In the genomic region with DNA sequence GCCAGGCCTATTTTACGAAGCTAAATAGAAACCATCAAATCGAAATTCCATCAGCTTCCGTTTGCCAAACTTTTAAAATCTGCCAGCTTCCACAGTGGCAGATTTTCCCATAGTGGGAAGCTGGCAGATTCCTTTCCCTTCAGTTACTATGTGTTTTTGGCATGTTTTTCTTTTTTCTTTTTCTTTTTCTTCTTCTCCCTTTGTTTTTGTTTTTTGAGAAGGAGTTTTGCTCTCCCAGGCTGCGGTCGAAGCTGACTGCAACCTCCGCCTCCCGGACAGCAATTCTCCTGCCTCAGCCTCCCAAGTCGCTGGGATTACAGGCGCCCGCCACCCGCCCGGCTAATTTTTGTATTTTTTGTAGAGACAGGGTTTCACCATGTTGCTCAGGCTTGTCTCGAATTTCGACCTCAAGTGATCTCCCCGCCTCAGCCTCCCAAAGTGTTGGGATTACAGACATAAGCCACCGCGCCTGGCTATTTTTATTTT, we compare ENCODE assay signal across 8 cellular contexts. TPM values are rescaled to one million over a fixed set of nuclear protein-coding genes. Genes with fewer than 3 reads are reported as not detected.
DNase-seq lines count a peak whose midpoint lies in the region; ATAC-seq and TF ChIP-seq lines count a peak whose summit lies in the region.

No MANE protein-coding gene starts in this region.

- no CpG with 5 or more reads among the region's 17 CpGs for WGBS in H9 (ENCODE audit: extremely low coverage, insufficient read length, low lambda C conversion rate)
- WGBS in right cardiac atrium: 93% methylated on average over 17 of the region's 17 CpGs

- peaks cover 4 to 13% (median 7%) of the 10 kb centered on the region in 3 donors for H3K36me3 ChIP-seq in skeletal muscle tissue (ENCODE audit: control insufficient read depth in 3 of 3, insufficient read depth in 3 of 3, low read length in 3 of 3)

- peaks cover 10% of the 10 kb centered on the region for H3K23me2 ChIP-seq in H9 (ENCODE audit: insufficient read length, low read depth, low read length, poor library complexity, severe bottlenecking)

- H2BK5ac ChIP-seq in H9 (ENCODE audit: insufficient read length, low read length): peak overlapping the region; percentile 41

- H4K20me1 ChIP-seq in H9 (ENCODE audit: control insufficient read depth, insufficient read depth, insufficient read length): peaks cover 5% of the 10 kb centered on the region

- H3K9ac ChIP-seq in H9 (ENCODE audit: extremely low read depth, insufficient read length, low read length) (peak overlapping the region; percentile 92), skeletal muscle tissue (ENCODE audit: low read depth in 1 of 3, low read length in 3 of 3) (peak overlapping the region; percentile 94 to 100 (median 98))

- peak overlapping the region; percentile 99 to 100 (median 100) for H3K27ac Mint-ChIP-seq in H9
- H3K27ac Mint-ChIP-seq in activated CD4-positive, alpha-beta memory T cell treated with anti-CD3 and anti-CD28 coated beads for 36 hours: peak overlapping the region; percentile 99

- H2AK5ac ChIP-seq in H9 (ENCODE audit: insufficient read length, low read length): no peak overlapping the region

- CTCF ChIA-PET in activated CD4-positive, alpha-beta memory T cell treated with anti-CD3 and anti-CD28 coated beads for 36 hours (lab: Charles Lee): interaction anchor here (1.3 kb wide), 1 partner anchor 339 kb away, joined by 3 read pairs; no protein-coding TSS in a partner anchor

- POLR2A ChIA-PET in activated CD4-positive, alpha-beta memory T cell treated with anti-CD3 and anti-CD28 coated beads for 36 hours (lab: Charles Lee): interaction anchor here (0.6 to 3.5 kb wide), 11 partner anchors 11 to 328 kb away, joined by 3 to 33 read pairs (median 4); a partner anchor contains a TSS

- no peak for TF ChIP-seq CTCF in H9 (conservative IDR thresholded peaks at IDR 0.05)

- H4K5ac ChIP-seq in H9 (ENCODE audit: insufficient read length, low read depth, low read length): peak overlapping the region; percentile 73

- H3K9me3 ChIP-seq in H9 (ENCODE audit: control insufficient read depth, low read depth, low read length) (no peaks in the 10 kb centered on the region), right cardiac atrium (ENCODE audit: control insufficient read depth, low read length) (no peaks in the 10 kb centered on the region), skeletal muscle tissue (ENCODE audit: control insufficient read depth in 3 of 3, low read length in 3 of 3) (no peaks in the 10 kb centered on the region)

- peak overlapping the region; percentile 85 for H2BK120ac ChIP-seq in H9 (ENCODE audit: low read depth, low read length, poor library complexity, severe bottlenecking)

- H2AFZ ChIP-seq in H9 (ENCODE audit: low read length): no peak overlapping the region

- peaks cover 7% of the 10 kb centered on the region for H3K79me1 ChIP-seq in H9 (ENCODE audit: insufficient read depth, low read depth, low read length, poor library complexity, severe bottlenecking)

- peaks cover 7% of the 10 kb centered on the region for H3K27me3 Mint-ChIP-seq in H9 (ENCODE audit: low read depth)
- H3K27me3 Mint-ChIP-seq in activated CD4-positive, alpha-beta memory T cell treated with anti-CD3 and anti-CD28 coated beads for 36 hours: no peaks in the 10 kb centered on the region

- no peaks in the 10 kb centered on the region for H3K27me3 ChIP-seq in H9 (ENCODE audit: insufficient read depth, low read length)
- no peaks in the 10 kb centered on the region for H3K27me3 ChIP-seq in right cardiac atrium (ENCODE audit: control insufficient read depth, insufficient read depth)
- H3K27me3 ChIP-seq in skeletal muscle tissue (ENCODE audit: control insufficient read depth in 3 of 3, insufficient read depth in 3 of 3, low read length in 3 of 3): no peaks in the 10 kb centered on the region

- ATAC-seq in right cardiac atrium (no peak), GM21360 (IDR thresholded peaks at IDR 0.05; ENCODE audit: unreplicated experiment) (no peak), HG03280 (IDR thresholded peaks at IDR 0.05; ENCODE audit: unreplicated experiment) (no peak), HG03439 (IDR thresholded peaks at IDR 0.05; ENCODE audit: unreplicated experiment) (no peak)

- H3K23ac ChIP-seq in H9 (ENCODE audit: insufficient read length, low read depth, low read length): no peak overlapping the region

- H3K18ac ChIP-seq in H9 (ENCODE audit: insufficient read length, low read depth, low read length): peak overlapping the region; percentile 96

- peak overlapping the region; percentile 99 for H3K4me2 ChIP-seq in H9 (ENCODE audit: insufficient read depth, insufficient read length, low read length)

- peaks cover 9 to 18% of the 10 kb centered on the region in 2 experiments for H3K4me1 Mint-ChIP-seq in H9
- H3K4me1 Mint-ChIP-seq in activated CD4-positive, alpha-beta memory T cell treated with anti-CD3 and anti-CD28 coated beads for 36 hours (ENCODE audit: low read depth): peaks cover 26% of the 10 kb centered on the region

- no peak overlapping the region; the same call in 1 of the 2 replicates for H3K4ac ChIP-seq in H9 (ENCODE audit: low read depth, low read length)

- H4K91ac ChIP-seq in H9 (ENCODE audit: insufficient read length, low read depth, low read length): peak overlapping the region; percentile 9

- peak overlapping the region; percentile 8 for H3K56ac ChIP-seq in H9 (ENCODE audit: insufficient read length, low read depth, low read length)

- peak overlapping the region; percentile 9 for H3T11ph ChIP-seq in H9 (ENCODE audit: low read length)

- peak overlapping the region; percentile 87 to 96 for H3K4me3 Mint-ChIP-seq in H9
- H3K4me3 Mint-ChIP-seq in activated CD4-positive, alpha-beta memory T cell treated with anti-CD3 and anti-CD28 coated beads for 36 hours: peak overlapping the region; percentile 98

- no peak overlapping the region for H4K8ac ChIP-seq in H9 (replicated peaks; ENCODE audit: insufficient read length, low read depth, low read length)

- H3K9me3 Mint-ChIP-seq in H9: no peaks in the 10 kb centered on the region; a peak in 2 of 5 replicates
- no peaks in the 10 kb centered on the region for H3K9me3 Mint-ChIP-seq in activated CD4-positive, alpha-beta memory T cell treated with anti-CD3 and anti-CD28 coated beads for 36 hours

- peak overlapping the region; percentile 73 for H3K27ac ChIP-seq in H9 (ENCODE audit: insufficient read length, low read depth, low read length)
- H3K27ac ChIP-seq in right cardiac atrium (ENCODE audit: low read length): peak overlapping the region; percentile 99
- H3K27ac ChIP-seq in skeletal muscle tissue (ENCODE audit: low read depth, low read length): peak overlapping the region; percentile 100

- DNase-seq in H9 (no peak), right cardiac atrium (no peak), globus pallidus (ENCODE audit: low spot score) (no peak)
- DNase-seq in activated CD4-positive, alpha-beta memory T cell treated with anti-CD3 and anti-CD28 coated beads for 36 hours: no peak

- H3K14ac ChIP-seq in H9 (ENCODE audit: insufficient read depth, low read length): peak overlapping the region; percentile 94; the same call in 1 of the 2 replicates

- intact Hi-C loops in activated CD4-positive, alpha-beta memory T cell treated with anti-CD3 and anti-CD28 coated beads for 36 hours (cut with micrococcal nuclease): loop anchor here (1.0 kb wide), 4 partner anchors 26 to 72 kb away; a partner anchor contains a TSS
- intact Hi-C loops in right cardiac atrium (cut with DNase I): no loop called here

- H2BK20ac ChIP-seq in H9 (ENCODE audit: low read depth, low read length, poor library complexity, severe bottlenecking): no peak overlapping the region

- peaks cover 9% of the 10 kb centered on the region; the same call in 1 of the 2 replicates for H3K79me2 ChIP-seq in H9 (ENCODE audit: insufficient read depth, low read length)

- H3K4me3 ChIP-seq in right cardiac atrium (ENCODE audit: low read length) (peak overlapping the region; percentile 85), skeletal muscle tissue (ENCODE audit: low read length in 3 of 3) (peak overlapping the region; percentile 96 to 100 (median 99))

- peaks cover 0 to 5% (median 3%) of the 10 kb centered on the region in 3 experiments; a peak in 6 of 7 replicates for H3K36me3 Mint-ChIP-seq in H9 (ENCODE audit: insufficient read depth in 1 of 3, low read depth in 3 of 3)
- H3K36me3 Mint-ChIP-seq in activated CD4-positive, alpha-beta memory T cell treated with anti-CD3 and anti-CD28 coated beads for 36 hours: peaks cover 8% of the 10 kb centered on the region

- H2BK12ac ChIP-seq in H9 (ENCODE audit: insufficient read length, low read depth, low read length): no peak overlapping the region

- no peak overlapping the region for H2BK15ac ChIP-seq in H9 (ENCODE audit: low read depth, low read length)

- H3K4me1 ChIP-seq in H9 (ENCODE audit: insufficient read depth, low read length) (peaks cover 2% of the 10 kb centered on the region; the same call in 1 of the 2 replicates), right cardiac atrium (ENCODE audit: control insufficient read depth, insufficient read depth, low read length) (peaks cover 5% of the 10 kb centered on the region), skeletal muscle tissue (ENCODE audit: control insufficient read depth in 3 of 3, insufficient read depth in 3 of 3, low read length in 3 of 3) (peaks cover 14 to 22% (median 20%) of the 10 kb centered on the region in 3 donors)

RNA-seq across cellular contexts. Expression of a gene that starts 0.7 kb away (rescaled TPM):
- 15.4 and 15.9 TPM in 2 replicates for total RNA-seq in H9 (2021)
- 10 to 100 TPM; 21.1 to 21.5 TPM for total RNA-seq in activated CD4-positive, alpha-beta memory T cell treated with anti-CD3 and anti-CD28 coated beads for 36 hours
- 10 to 100 TPM in 3 of 4 donors, 1 to 10 TPM in 1; 8.8 to 11.5 (median 10.9) TPM for total RNA-seq in right cardiac atrium
- polyA plus RNA-seq in right cardiac atrium: 11.0 TPM
- 12.0 TPM for total RNA-seq in skeletal muscle tissue

RNA-seq across cellular contexts. Expression of a gene that starts 26.4 kb away (rescaled TPM):
- 61.9 and 62.9 TPM in 2 replicates for total RNA-seq in H9 (2021)
- 10 to 100 TPM; 37.8 to 37.9 TPM for total RNA-seq in activated CD4-positive, alpha-beta memory T cell treated with anti-CD3 and anti-CD28 coated beads for 36 hours
- total RNA-seq in right cardiac atrium: 10 to 100 TPM; 39.2 to 50.0 (median 46.2) TPM
- 28.2 TPM for polyA plus RNA-seq in right cardiac atrium
- total RNA-seq in skeletal muscle tissue: 37.6 TPM

RNA-seq across cellular contexts. Expression of a gene that starts 27.7 kb away (rescaled TPM):
- total RNA-seq in H9 (2021) (2,040 and 2,084 TPM in 2 replicates), right cardiac atrium (100 to 1,000 TPM; 830 to 995 (median 880) TPM), skeletal muscle tissue (2,779 TPM)
- 1,000 to 10,000 TPM; 1,774 to 1,791 TPM for total RNA-seq in activated CD4-positive, alpha-beta memory T cell treated with anti-CD3 and anti-CD28 coated beads for 36 hours
- polyA plus RNA-seq in right cardiac atrium: 1,847 TPM

RNA-seq across cellular contexts. Expression of a gene that starts 44.1 kb away (rescaled TPM):
- total RNA-seq in H9 (2021): 121 and 122 TPM in 2 replicates
- total RNA-seq in activated CD4-positive, alpha-beta memory T cell treated with anti-CD3 and anti-CD28 coated beads for 36 hours: 100 to 1,000 TPM; 134 to 139 TPM
- total RNA-seq in right cardiac atrium: 10 to 100 TPM; 29.2 to 39.6 (median 35.8) TPM
- 23.8 TPM for polyA plus RNA-seq in right cardiac atrium
- 37.1 TPM for total RNA-seq in skeletal muscle tissue
